ENCODE assay signal across 8 cellular contexts in the genomic region with DNA sequence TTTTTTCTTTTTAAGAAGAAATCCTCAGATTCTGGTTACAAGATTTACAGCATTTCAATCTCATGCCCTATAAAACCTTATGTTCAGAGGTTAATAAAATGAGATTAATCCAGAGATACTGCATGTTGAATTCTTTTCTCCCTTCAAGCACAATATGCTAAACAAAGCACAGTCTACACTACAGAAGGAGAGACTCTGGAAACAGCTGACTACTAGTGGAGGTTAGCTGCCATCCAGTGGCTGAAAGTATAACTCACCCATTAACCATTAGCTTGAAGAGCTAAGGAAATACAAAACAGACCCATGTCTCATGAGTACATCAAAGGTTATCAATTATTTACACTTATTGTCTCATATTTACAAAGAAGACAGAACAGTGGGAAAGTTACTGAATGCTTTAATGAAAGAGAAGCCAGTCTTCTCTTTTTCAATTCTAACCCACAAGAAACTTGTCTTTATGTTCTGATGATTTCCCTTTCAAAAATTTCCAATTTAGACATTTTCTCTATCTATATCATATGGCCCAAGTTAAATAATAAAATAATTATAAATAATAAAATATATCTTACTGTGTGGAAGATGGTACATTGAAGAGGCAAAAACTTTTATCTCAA. TPM values are rescaled to one million over a fixed set of nuclear protein-coding genes. Genes with fewer than 3 reads are reported as not detected.
A peak's percentile ranks its signal among the peaks of the same experiment; 100 is the strongest.
DNase-seq lines count a peak whose midpoint lies in the region; ATAC-seq and TF ChIP-seq lines count a peak whose summit lies in the region.

No MANE protein-coding gene starts in this region.

- H3K9me3 ChIP-seq in upper lobe of left lung, result no peaks in the 10 kb centered on the region

- no peak for TF ChIP-seq EP300 in upper lobe of left lung (IDR thresholded peaks at IDR 0.05)

- H3K4me1 ChIP-seq in upper lobe of left lung, result no peaks in the 10 kb centered on the region

- no peak for TF ChIP-seq POLR2A in upper lobe of left lung (IDR thresholded peaks at IDR 0.05)

- no peak overlapping the region for H3K4me3 ChIP-seq in upper lobe of left lung

- no peak overlapping the region for H3K27ac ChIP-seq in upper lobe of left lung

- DNase-seq in DMS114 treated with DMSO at 0.1 percent for 48 hours (lab: John Stamatoyannopoulos, UW; ENCODE audit: unreplicated experiment) (peak; percentile 74), NCI-H2196 (lab: John Stamatoyannopoulos, UW; ENCODE audit: unreplicated experiment) (peak; percentile 65), amniotic stem cell (lab: John Stamatoyannopoulos, UW) (peak; percentile 4), inferior parietal cortex (ENCODE audit: extremely low spot score) (peak; percentile 82), upper lobe of left lung (no peak)
- DNase-seq in stimulated activated CD4-positive, alpha-beta T cell treated with anti-CD3 and anti-CD28 coated beads, Interleukin-4, amount 100 ng/mL, for 1 hour, result no peak

- H3K36me3 ChIP-seq in upper lobe of left lung, result no peaks in the 10 kb centered on the region

- peak in 4 of 6 experiments; percentile 16 to 46 (median 35) for TF ChIP-seq CTCF in upper lobe of left lung (IDR thresholded peaks at IDR 0.05)

- no peaks in the 10 kb centered on the region for H3K27me3 ChIP-seq in upper lobe of left lung

- ATAC-seq in GM19372 (IDR thresholded peaks at IDR 0.05; ENCODE audit: low read depth, unreplicated experiment) (peak; percentile 92), HG03342 (IDR thresholded peaks at IDR 0.05; ENCODE audit: unreplicated experiment) (peak; percentile 99), upper lobe of left lung (ENCODE audit: low FRiP score in 2 of 2) (peak in 1 of 2 donors; percentile 57)

RNA-seq across cellular contexts. Expression of a gene that starts 12.7 kb away (rescaled TPM):
- total RNA-seq in upper lobe of left lung, result 10 to 100 TPM in 3 of 6 donors, 1 to 10 TPM in 3; 5.0 to 47.3 (median 10.7) TPM

Comparison
In these comparisons a context has a peak if more than half of its experiments do, and no peak if none do; other contexts are left out.
1. DNase-seq: peak in DMS114 treated with DMSO at 0.1 percent for 48 hours (single experiment), NCI-H2196 (single experiment), amniotic stem cell (single experiment) and inferior parietal cortex (single experiment); none in upper lobe of left lung (0 of 2) and stimulated activated CD4-positive, alpha-beta T cell treated with anti-CD3 and anti-CD28 coated beads, Interleukin-4, amount 100 ng/mL, for 1 hour (single experiment).